Comparison of ENCODE assay signal across 23 cellular contexts in genomic region chr13:113232208-113233003, GRCh38. TPM values are rescaled to one million over a fixed set of nuclear protein-coding genes. Genes with fewer than 3 reads are reported as not detected.
A peak's percentile ranks its signal among the peaks of the same experiment; 100 is the strongest.
DNase-seq lines count a peak whose midpoint lies in the region; ATAC-seq and TF ChIP-seq lines count a peak whose summit lies in the region.
"Had no signal": no experiment of that assay in that cellular context is flagged by ENCODE, and none has a peak within 500 bp of the region (broad histone marks: within the 10 kb centered on the region; RNA-seq: fewer than 3 reads in every experiment).

No MANE protein-coding gene starts in this region.

- no peak overlapping the region for H3K14ac ChIP-seq in neuronal stem cell (ENCODE audit: low read length)

- no peak overlapping the region for H4K8ac ChIP-seq in neuronal stem cell (ENCODE audit: low read depth, low read length)

- H2BK15ac ChIP-seq in neuronal stem cell (ENCODE audit: low read length), result no peak overlapping the region

- H3K9me3 ChIP-seq in heart left ventricle (no peaks in the 10 kb centered on the region), neuronal stem cell (replicated peaks in 1 of 2; ENCODE audit: control insufficient read depth in 2 of 2, insufficient read depth in 1 of 2, low read depth in 1 of 2, low read length in 2 of 2) (no peaks in the 10 kb centered on the region)

- no peak overlapping the region for H3K4ac ChIP-seq in neuronal stem cell (ENCODE audit: low read length)

- H3K18ac ChIP-seq in neuronal stem cell (ENCODE audit: low read length), result no peak overlapping the region

- TF ChIP-seq CTCF in heart left ventricle (IDR thresholded peaks at IDR 0.05), result no peak

- peak overlapping the region; percentile 62 for H3K23ac ChIP-seq in neuronal stem cell (ENCODE audit: low read depth, low read length, poor library complexity)

- no peak overlapping the region for H3K4me3 Mint-ChIP-seq in activated CD4-positive, alpha-beta T cell treated with anti-CD3 and anti-CD28 coated beads, Interleukin-2, amount 10 ng/mL, durations not matched to agents 24 days and 14 days
- no peak overlapping the region for H3K4me3 Mint-ChIP-seq in activated T-helper 1 cell treated with anti-CD3 and anti-CD28 coated beads, Interleukin-12 subunit alpha, Interleukin-12 subunit beta, Interleukin-2, Interleukin-4 antibody, amounts not matched to agents 30 ng/mL and 10 ng/mL and 1 ng/mL, durations not matched to agents 14 hours and 24 hours and 36 hours
- no peak overlapping the region for H3K4me3 Mint-ChIP-seq in effector memory CD8-positive, alpha-beta T cell
- H3K4me3 Mint-ChIP-seq: immature natural killer cell; stimulated activated memory B cell treated with anti-CD40 and anti-IgM and Interleukin-4, amounts not matched to agents 10 μg/mL and 1 μg/mL and 100 μg/mL, for 72 hours; T-helper 1 cell treated with Interleukin-12 subunit alpha and Interleukin-12 subunit beta and Interleukin-4 antibody, amounts not matched to agents 30 μg/mL and 1 μg/mL, for 36 hours had no signal

- WGBS in heart left ventricle, 4 donors, result 59 to 80% (median 76%) methylated on average over 17 to 18 of the region's 18 CpGs
- no CpG with 5 or more reads among the region's 18 CpGs for WGBS in neuronal stem cell (ENCODE audit: extremely low coverage in 2 of 2, insufficient read length in 2 of 2, insufficient replicate concordance in 1 of 2), 2 donors

- no peak for DNase-seq in activated CD4-positive, alpha-beta T cell treated with anti-CD3 and anti-CD28 coated beads, Interleukin-2, amount 10 ng/mL, durations not matched to agents 24 days and 14 days
- DNase-seq in activated CD4-positive, alpha-beta T cell treated with anti-CD3 and anti-CD28 coated beads for 1 hour, result no peak
- no peak for DNase-seq in activated T-helper 1 cell treated with anti-CD3 and anti-CD28 coated beads, Interleukin-12 subunit alpha, Interleukin-12 subunit beta, Interleukin-2, Interleukin-4 antibody, amounts not matched to agents 30 ng/mL and 10 ng/mL and 1 ng/mL, durations not matched to agents 14 hours and 24 hours and 36 hours (ENCODE audit: low spot score)
- DNase-seq in heart left ventricle (no peak), neuronal stem cell (ENCODE audit: low spot score) (no peak), DMS153 treated with DMSO at 0.1 percent for 48 hours (lab: John Stamatoyannopoulos, UW; ENCODE audit: unreplicated experiment) (no peak)
- no peak for DNase-seq in effector memory CD8-positive, alpha-beta T cell
- DNase-seq in stimulated activated naive CD4-positive, alpha-beta T cell treated with Interleukin-2 at 50 U/mL for 16 hours (lab: John Stamatoyannopoulos, UW), result no peak
- DNase-seq: activated CD4-positive, CD25-positive, alpha-beta regulatory T cell; activated naive CD4-positive, alpha-beta T cell treated with anti-CD3 and anti-CD28 coated beads, Interleukin-2, amount 50 U/mL, for 16 hours; C1 segment of cervical spinal cord; COR-L47; GDM1; immature natural killer cell; left colon; NCI-H2171; NCI-H510A; occipital lobe; OCI-M1 had no signal

- H3K4me1 ChIP-seq in heart left ventricle (no peaks in the 10 kb centered on the region), neuronal stem cell (ENCODE audit: control insufficient read depth in 2 of 2, insufficient read depth in 1 of 2, low read depth in 1 of 2, low read length in 2 of 2) (no peaks in the 10 kb centered on the region)

- H2BK12ac ChIP-seq in neuronal stem cell (ENCODE audit: low read length), result no peak overlapping the region

- H3K27me3 ChIP-seq in heart left ventricle, result no peaks in the 10 kb centered on the region
- H3K27me3 ChIP-seq in neuronal stem cell (ENCODE audit: control insufficient read depth in 3 of 3, insufficient read depth in 3 of 3, low read depth in 1 of 3, low read length in 3 of 3), result no peaks in the 10 kb centered on the region

- no peak overlapping the region for H2BK5ac ChIP-seq in neuronal stem cell (ENCODE audit: low read length)

- peak overlapping the region; percentile 14 for H3K9ac ChIP-seq in neuronal stem cell (ENCODE audit: low read depth, low read length, poor library complexity)

- H3K36me3 ChIP-seq in heart left ventricle (peaks cover 0 to 94% (median 84%) of the 10 kb centered on the region in 9 donors), neuronal stem cell (replicated peaks in 1 of 2; ENCODE audit: control insufficient read depth in 2 of 2, insufficient read depth in 2 of 2, low read length in 2 of 2) (peaks cover 26 to 88% of the 10 kb centered on the region in 2 donors)

- no peak overlapping the region for H3K4me2 ChIP-seq in neuronal stem cell (ENCODE audit: insufficient read depth, low read length, poor library complexity, severe bottlenecking)

- no peak overlapping the region for H4K91ac ChIP-seq in neuronal stem cell (ENCODE audit: low read depth, low read length, poor library complexity)

- no peak overlapping the region for H2AFZ ChIP-seq in neuronal stem cell (ENCODE audit: low read length)

- intact Hi-C loops in activated CD4-positive, alpha-beta T cell treated with anti-CD3 and anti-CD28 coated beads, Interleukin-2, amount 10 ng/mL, durations not matched to agents 24 days and 14 days (cut with micrococcal nuclease), result no loop called here
- intact Hi-C loops in activated T-helper 1 cell treated with anti-CD3 and anti-CD28 coated beads, Interleukin-12 subunit alpha, Interleukin-12 subunit beta, Interleukin-2, Interleukin-4 antibody, amounts not matched to agents 30 ng/mL and 10 ng/mL and 1 ng/mL, durations not matched to agents 14 hours and 24 hours and 36 hours (cut with micrococcal nuclease), result no loop called here
- intact Hi-C loops in heart left ventricle (cut with DNase I), result no loop called here

- peaks cover 70% of the 10 kb centered on the region for H3K36me3 Mint-ChIP-seq in activated CD4-positive, alpha-beta T cell treated with anti-CD3 and anti-CD28 coated beads, Interleukin-2, amount 10 ng/mL, durations not matched to agents 24 days and 14 days (ENCODE audit: low read depth)
- peaks cover 64% of the 10 kb centered on the region for H3K36me3 Mint-ChIP-seq in activated T-helper 1 cell treated with anti-CD3 and anti-CD28 coated beads, Interleukin-12 subunit alpha, Interleukin-12 subunit beta, Interleukin-2, Interleukin-4 antibody, amounts not matched to agents 30 ng/mL and 10 ng/mL and 1 ng/mL, durations not matched to agents 14 hours and 24 hours and 36 hours (ENCODE audit: low read depth)
- H3K36me3 Mint-ChIP-seq in effector memory CD8-positive, alpha-beta T cell (ENCODE audit: insufficient read depth), result peaks cover 75% of the 10 kb centered on the region

- H3K4me3 ChIP-seq in heart left ventricle (no peak overlapping the region), neuronal stem cell (ENCODE audit: low read length in 2 of 2) (no peak overlapping the region)
- H3K4me3 ChIP-seq: SK-N-MC had no signal

- peaks cover 2% of the 10 kb centered on the region for H3K79me1 ChIP-seq in neuronal stem cell (ENCODE audit: low read depth, low read length)

- H3K27ac Mint-ChIP-seq in activated CD4-positive, alpha-beta T cell treated with anti-CD3 and anti-CD28 coated beads, Interleukin-2, amount 10 ng/mL, durations not matched to agents 24 days and 14 days, result peak overlapping the region; percentile 2
- H3K27ac Mint-ChIP-seq in activated T-helper 1 cell treated with anti-CD3 and anti-CD28 coated beads, Interleukin-12 subunit alpha, Interleukin-12 subunit beta, Interleukin-2, Interleukin-4 antibody, amounts not matched to agents 30 ng/mL and 10 ng/mL and 1 ng/mL, durations not matched to agents 14 hours and 24 hours and 36 hours, result peak overlapping the region; percentile 61
- peak overlapping the region in 1 of 2 donors; percentile 65 for H3K27ac Mint-ChIP-seq in effector memory CD8-positive, alpha-beta T cell
- H3K27ac Mint-ChIP-seq: stimulated activated memory B cell treated with anti-CD40 and anti-IgM and Interleukin-4, amounts not matched to agents 10 μg/mL and 1 μg/mL and 100 μg/mL, for 72 hours; T-helper 1 cell treated with Interleukin-12 subunit alpha and Interleukin-12 subunit beta and Interleukin-4 antibody, amounts not matched to agents 30 μg/mL and 1 μg/mL, for 36 hours had no signal

- ATAC-seq in heart left ventricle, result peak; percentile 44 to 70 (median 57)
- ATAC-seq in effector memory CD8-positive, alpha-beta T cell (replicated peaks), result no peak
- ATAC-seq: left colon; stimulated activated memory B cell treated with anti-CD40 and anti-IgM and Interleukin-4, amounts not matched to agents 10 μg/mL and 1 μg/mL and 100 μg/mL, for 72 hours had no signal

- H3K9me3 Mint-ChIP-seq in activated CD4-positive, alpha-beta T cell treated with anti-CD3 and anti-CD28 coated beads, Interleukin-2, amount 10 ng/mL, durations not matched to agents 24 days and 14 days, result no peaks in the 10 kb centered on the region
- H3K9me3 Mint-ChIP-seq in activated T-helper 1 cell treated with anti-CD3 and anti-CD28 coated beads, Interleukin-12 subunit alpha, Interleukin-12 subunit beta, Interleukin-2, Interleukin-4 antibody, amounts not matched to agents 30 ng/mL and 10 ng/mL and 1 ng/mL, durations not matched to agents 14 hours and 24 hours and 36 hours, result no peaks in the 10 kb centered on the region
- H3K9me3 Mint-ChIP-seq in effector memory CD8-positive, alpha-beta T cell, result no peaks in the 10 kb centered on the region
- H3K9me3 Mint-ChIP-seq: immature natural killer cell; stimulated activated memory B cell treated with anti-CD40 and anti-IgM and Interleukin-4, amounts not matched to agents 10 μg/mL and 1 μg/mL and 100 μg/mL, for 72 hours; T-helper 1 cell treated with Interleukin-12 subunit alpha and Interleukin-12 subunit beta and Interleukin-4 antibody, amounts not matched to agents 30 μg/mL and 1 μg/mL, for 36 hours had no signal

- no peak overlapping the region for H2BK120ac ChIP-seq in neuronal stem cell (ENCODE audit: low read depth, low read length)

- no peaks in the 10 kb centered on the region for H3K27me3 Mint-ChIP-seq in activated CD4-positive, alpha-beta T cell treated with anti-CD3 and anti-CD28 coated beads, Interleukin-2, amount 10 ng/mL, durations not matched to agents 24 days and 14 days
- H3K27me3 Mint-ChIP-seq in activated T-helper 1 cell treated with anti-CD3 and anti-CD28 coated beads, Interleukin-12 subunit alpha, Interleukin-12 subunit beta, Interleukin-2, Interleukin-4 antibody, amounts not matched to agents 30 ng/mL and 10 ng/mL and 1 ng/mL, durations not matched to agents 14 hours and 24 hours and 36 hours (ENCODE audit: insufficient read depth), result no peaks in the 10 kb centered on the region
- H3K27me3 Mint-ChIP-seq in effector memory CD8-positive, alpha-beta T cell, result no peaks in the 10 kb centered on the region
- H3K27me3 Mint-ChIP-seq: stimulated activated memory B cell treated with anti-CD40 and anti-IgM and Interleukin-4, amounts not matched to agents 10 μg/mL and 1 μg/mL and 100 μg/mL, for 72 hours had no signal

- H2AK5ac ChIP-seq in neuronal stem cell (ENCODE audit: low read depth, low read length), result no peak overlapping the region

- H3K4me1 Mint-ChIP-seq in activated CD4-positive, alpha-beta T cell treated with anti-CD3 and anti-CD28 coated beads, Interleukin-2, amount 10 ng/mL, durations not matched to agents 24 days and 14 days, result peaks cover 9% of the 10 kb centered on the region
- H3K4me1 Mint-ChIP-seq in activated T-helper 1 cell treated with anti-CD3 and anti-CD28 coated beads, Interleukin-12 subunit alpha, Interleukin-12 subunit beta, Interleukin-2, Interleukin-4 antibody, amounts not matched to agents 30 ng/mL and 10 ng/mL and 1 ng/mL, durations not matched to agents 14 hours and 24 hours and 36 hours (ENCODE audit: low read depth), result peaks cover 20% of the 10 kb centered on the region
- H3K4me1 Mint-ChIP-seq in effector memory CD8-positive, alpha-beta T cell (ENCODE audit: low read depth in 2 of 2), result peaks cover 3 to 5% of the 10 kb centered on the region in 2 donors
- H3K4me1 Mint-ChIP-seq: stimulated activated memory B cell treated with anti-CD40 and anti-IgM and Interleukin-4, amounts not matched to agents 10 μg/mL and 1 μg/mL and 100 μg/mL, for 72 hours had no signal

- H3K27ac ChIP-seq in heart left ventricle (peak overlapping the region in 1 of 12 donors; percentile 9), neuronal stem cell (replicated peaks; ENCODE audit: low read length) (no peak overlapping the region)
- H3K27ac ChIP-seq: 22Rv1, SK-N-MC had no signal

- TF ChIP-seq POLR2A in heart left ventricle (IDR thresholded peaks at IDR 0.05), result no peak

RNA-seq across cellular contexts. Expression of gene CUL4A, which starts 23.0 kb away (rescaled TPM):
- 88.5 and 92.5 TPM in 2 replicates for total RNA-seq in activated CD4-positive, alpha-beta T cell treated with anti-CD3 and anti-CD28 coated beads, Interleukin-2, amount 10 ng/mL, durations not matched to agents 24 days and 14 days
- total RNA-seq in activated T-helper 1 cell treated with anti-CD3 and anti-CD28 coated beads, Interleukin-12 subunit alpha, Interleukin-12 subunit beta, Interleukin-2, Interleukin-4 antibody, amounts not matched to agents 30 ng/mL and 10 ng/mL and 1 ng/mL, durations not matched to agents 14 hours and 24 hours and 36 hours, result 86.5 and 89.9 TPM in 2 replicates
- 100 to 1,000 TPM in 7 of 9 donors, 10 to 100 TPM in 2; 86.7 to 121 (median 114) TPM for total RNA-seq in heart left ventricle
- polyA plus RNA-seq in heart left ventricle, result 10 to 100 TPM; 29.7 to 82.1 TPM
- 40.2 TPM for polyA plus RNA-seq in neuronal stem cell (2013, experiment 1 of 2)
- 39.4 TPM for polyA plus RNA-seq in neuronal stem cell (2013, experiment 2 of 2)

RNA-seq across cellular contexts. Expression of gene PCID2, which starts 23.9 kb away (rescaled TPM):
- total RNA-seq in activated CD4-positive, alpha-beta T cell treated with anti-CD3 and anti-CD28 coated beads, Interleukin-2, amount 10 ng/mL, durations not matched to agents 24 days and 14 days, result 83.6 and 87.1 TPM in 2 replicates
- 71.5 and 78.9 TPM in 2 replicates for total RNA-seq in activated T-helper 1 cell treated with anti-CD3 and anti-CD28 coated beads, Interleukin-12 subunit alpha, Interleukin-12 subunit beta, Interleukin-2, Interleukin-4 antibody, amounts not matched to agents 30 ng/mL and 10 ng/mL and 1 ng/mL, durations not matched to agents 14 hours and 24 hours and 36 hours
- total RNA-seq in heart left ventricle, result 10 to 100 TPM; 40.1 to 60.2 (median 45.2) TPM
- 10 to 100 TPM; 30.0 to 57.7 TPM for polyA plus RNA-seq in heart left ventricle
- 58.8 TPM for polyA plus RNA-seq in neuronal stem cell (2013, experiment 1 of 2)
- 60.1 TPM for polyA plus RNA-seq in neuronal stem cell (2013, experiment 2 of 2)
